Comparison of ENCODE assay signal across 8 cellular contexts in the genomic region with DNA sequence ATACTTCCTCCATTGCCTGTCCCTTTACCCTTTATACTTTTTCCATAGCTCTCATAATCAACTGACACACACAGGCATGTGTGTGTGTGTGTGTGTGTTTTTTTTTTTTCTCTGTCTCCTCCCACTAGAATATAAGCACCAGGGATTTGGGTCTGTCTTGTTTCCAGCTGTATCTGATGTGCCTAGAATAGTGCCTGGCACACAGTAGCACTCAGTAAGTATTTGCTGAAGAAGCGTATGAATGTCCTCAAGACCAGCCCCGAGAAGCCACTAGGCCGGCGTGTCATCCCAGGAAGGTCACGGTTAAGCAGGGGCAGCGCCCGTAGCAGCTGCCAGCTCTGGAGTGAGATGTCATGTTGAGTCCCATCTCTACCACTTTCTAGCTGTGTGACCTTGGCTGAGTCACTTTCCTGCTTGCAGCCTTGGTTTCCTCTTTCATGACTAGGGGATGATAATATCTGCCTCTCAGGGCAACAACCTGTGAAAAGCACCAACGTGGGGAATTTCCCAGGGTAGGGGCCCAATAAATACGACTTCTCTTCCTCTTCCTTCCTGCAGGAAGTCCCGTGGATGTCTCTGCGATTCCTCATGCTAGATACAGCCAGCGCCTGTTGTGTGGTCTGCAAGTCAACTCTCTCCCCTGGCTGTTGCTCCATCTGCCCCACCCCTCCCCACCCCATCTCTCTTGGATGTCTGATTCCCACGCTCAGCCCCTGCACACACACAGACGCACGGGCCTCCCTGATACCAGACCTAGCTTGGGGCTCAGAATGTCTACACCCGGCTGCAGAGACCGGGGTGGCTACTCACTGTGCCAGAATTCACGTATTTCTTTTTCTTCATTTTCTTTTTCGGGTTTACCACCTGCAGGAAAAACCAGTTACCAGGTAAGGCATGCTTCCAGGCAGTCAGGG. TPM values are rescaled to one million over a fixed set of nuclear protein-coding genes. Genes with fewer than 3 reads are reported as not detected.
A peak's percentile ranks its signal among the peaks of the same experiment; 100 is the strongest.
DNase-seq lines count a peak whose midpoint lies in the region; ATAC-seq and TF ChIP-seq lines count a peak whose summit lies in the region.

No MANE protein-coding gene starts in this region.

- TF ChIP-seq CTCF in GM12864 (IDR thresholded peaks at IDR 0.05; ENCODE audit: low read depth, low read length, missing control alignments), result no peak
- TF ChIP-seq CTCF in colonic mucosa (IDR thresholded peaks at IDR 0.05), result no peak

- no peaks in the 10 kb centered on the region for H3K9me3 ChIP-seq in colonic mucosa

- peak overlapping the region; percentile 45 for H3K27ac ChIP-seq in colonic mucosa

- DNase-seq in GM12864 (ENCODE audit: low read depth) (peak; percentile 82), colonic mucosa (peak; percentile 54), Right ventricle myocardium superior (no peak), NCI-H345 (lab: John Stamatoyannopoulos, UW) (no peak), cerebellar cortex (ENCODE audit: low spot score) (no peak)
- DNase-seq in activated CD4-positive, CD25-positive, alpha-beta regulatory T cell treated with anti-CD3 and anti-CD28 coated beads, Interleukin-2, amount 50 U/mL, for 16 hours (ENCODE audit: low read depth, low spot score), result peak; percentile 65
- DNase-seq in stimulated activated CD8-positive, alpha-beta memory T cell treated with anti-CD3 and anti-CD28 coated beads, Interleukin-12 subunit alpha, Interleukin-12 subunit beta, amount 100 ng/mL, for 1 hour (ENCODE audit: low read depth), result peak; percentile 50

- intact Hi-C loops in colonic mucosa (cut with DNase I), result loop anchor here (2.0 kb wide), 1 partner anchor 27 kb away; no protein-coding TSS in a partner anchor
- intact Hi-C loops in Right ventricle myocardium superior (cut with DNase I), result loop anchor here (10.0 kb wide), 1 partner anchor 141 kb away; no protein-coding TSS in a partner anchor

- ATAC-seq in HG03378 (IDR thresholded peaks at IDR 0.05; ENCODE audit: unreplicated experiment) (peak; percentile 44), Right ventricle myocardium superior (ENCODE audit: poor library complexity) (no peak)

- H3K4me1 ChIP-seq in colonic mucosa, result peaks cover 33% of the 10 kb centered on the region

- no peaks in the 10 kb centered on the region for H3K36me3 ChIP-seq in colonic mucosa

- H3K4me3 ChIP-seq in GM12864 (ENCODE audit: low read depth, low read length) (peak overlapping the region; percentile 73), colonic mucosa (no peak overlapping the region)

- no peaks in the 10 kb centered on the region for H3K27me3 ChIP-seq in colonic mucosa

- H3K9ac ChIP-seq in colonic mucosa (ENCODE audit: low read depth in 2 of 2, low read length in 2 of 2), result peak overlapping the region; percentile 14 to 20

RNA-seq across cellular contexts. Expression of a gene that starts 58.1 kb away (rescaled TPM):
- under 1 TPM; 0.08 to 0.30 TPM for total RNA-seq in colonic mucosa
- total RNA-seq in Right ventricle myocardium superior, result not detected

Comparison
In these comparisons a context has a peak if more than half of its experiments do, and no peak if none do; other contexts are left out.
1. DNase-seq: peak in GM12864 (single experiment), activated CD4-positive, CD25-positive, alpha-beta regulatory T cell treated with anti-CD3 and anti-CD28 coated beads, Interleukin-2, amount 50 U/mL, for 16 hours (single experiment), colonic mucosa (single experiment) and stimulated activated CD8-positive, alpha-beta memory T cell treated with anti-CD3 and anti-CD28 coated beads, Interleukin-12 subunit alpha, Interleukin-12 subunit beta, amount 100 ng/mL, for 1 hour (single experiment); none in Right ventricle myocardium superior (single experiment), NCI-H345 (single experiment) and cerebellar cortex (single experiment).